In the genomic region with DNA sequence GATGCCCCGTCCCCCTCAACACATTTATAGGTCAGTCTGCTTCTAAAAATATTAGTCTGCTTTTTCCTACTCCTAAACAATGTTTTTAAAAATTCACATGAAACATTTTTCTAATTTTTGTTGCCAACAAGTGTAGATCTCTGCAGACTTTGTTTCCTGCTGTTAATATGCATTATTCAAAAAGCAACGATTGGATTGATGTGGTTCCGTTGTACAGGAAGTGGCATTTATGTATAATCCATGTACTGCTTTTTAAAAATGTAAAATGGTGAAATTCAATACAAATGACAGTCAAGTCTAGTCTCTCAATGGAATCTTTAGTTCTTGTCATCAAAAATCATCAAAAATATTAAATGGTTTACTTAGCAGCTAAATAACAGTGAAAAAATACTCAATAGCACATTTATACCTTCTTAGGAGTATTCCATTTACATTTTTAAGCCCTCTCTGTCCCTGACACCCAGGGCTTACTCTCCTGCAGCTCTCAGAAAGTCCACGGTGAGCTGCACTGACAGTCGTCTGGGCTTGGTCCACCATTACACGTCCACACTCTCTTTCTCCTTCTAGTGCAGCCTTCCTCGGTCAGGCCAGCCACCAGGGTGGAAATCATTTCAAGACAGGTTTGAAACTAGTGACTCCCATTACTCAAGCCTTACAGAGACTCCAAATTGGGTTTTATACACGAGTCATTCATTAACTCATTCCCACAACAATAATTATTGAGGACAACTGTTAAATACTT, we compare ENCODE assay signal across 19 cellular contexts.
A peak's percentile ranks its signal among the peaks of the same experiment; 100 is the strongest.
DNase-seq lines count a peak whose midpoint lies in the region; ATAC-seq and TF ChIP-seq lines count a peak whose summit lies in the region.
"Had no signal": no experiment of that assay in that cellular context is flagged by ENCODE, and none has a peak within 500 bp of the region (broad histone marks: within the 10 kb centered on the region; RNA-seq: fewer than 3 reads in every experiment).

No MANE protein-coding gene starts in this region.

- no peaks in the 10 kb centered on the region for H3K9me3 ChIP-seq in SK-N-MC (ENCODE audit: low read depth, low read length)
- H3K9me3 ChIP-seq: neutrophil had no signal

- peak overlapping the region; percentile 44 for H3K4me3 ChIP-seq in SK-N-MC
- H3K4me3 ChIP-seq in foreskin fibroblast (ENCODE audit: low read depth in 1 of 2, low read length in 2 of 2): no peak overlapping the region
- H3K4me3 ChIP-seq: dorsolateral prefrontal cortex had no signal

- no peak overlapping the region for H3K9ac ChIP-seq in SK-N-MC (ENCODE audit: insufficient read length)

- no peaks in the 10 kb centered on the region for H3K36me3 Mint-ChIP-seq in activated naive CD8-positive, alpha-beta T cell treated with anti-CD3 and anti-CD28 coated beads, Interleukin-2, amount 50 U/mL, for 24 hours (ENCODE audit: low read depth)
- H3K36me3 Mint-ChIP-seq in stimulated activated naive CD8-positive, alpha-beta T cell treated with anti-CD3 and anti-CD28 coated beads, Interleukin-15, Interleukin-2, amounts not matched to agents 100 ng/mL and 50 ng/mL, for 24 hours (ENCODE audit: low read depth): no peaks in the 10 kb centered on the region
- H3K36me3 Mint-ChIP-seq: IgD-negative memory B cell; stimulated activated memory B cell treated with anti-CD40 and anti-IgM and Interleukin-4, amounts not matched to agents 10 μg/mL and 1 μg/mL and 100 μg/mL, for 72 hours had no signal

- H3K27ac ChIP-seq in SK-N-MC: peak overlapping the region; percentile 66; the same call in 1 of the 2 replicates
- H3K27ac ChIP-seq: dorsolateral prefrontal cortex, neutrophil had no signal

- no peak for TF ChIP-seq CTCF in foreskin fibroblast (IDR thresholded peaks at IDR 0.05; ENCODE audit: low read depth, low read length)

- no peak overlapping the region for H3K27ac Mint-ChIP-seq in activated naive CD8-positive, alpha-beta T cell treated with anti-CD3 and anti-CD28 coated beads, Interleukin-2, amount 50 U/mL, for 24 hours
- H3K27ac Mint-ChIP-seq in stimulated activated naive CD8-positive, alpha-beta T cell treated with anti-CD3 and anti-CD28 coated beads, Interleukin-15, Interleukin-2, amounts not matched to agents 100 ng/mL and 50 ng/mL, for 24 hours: peak overlapping the region; percentile 26
- H3K27ac Mint-ChIP-seq: IgD-negative memory B cell; stimulated activated memory B cell treated with anti-CD40 and anti-IgM and Interleukin-4, amounts not matched to agents 10 μg/mL and 1 μg/mL and 100 μg/mL, for 72 hours had no signal

- DNase-seq in activated naive CD4-positive, alpha-beta T cell treated with Interleukin-2 at 50 U/mL for 16 hours: peak; percentile 7
- no peak for DNase-seq in activated naive CD4-positive, alpha-beta T cell (lab: John Stamatoyannopoulos, UW)
- DNase-seq in SK-N-MC (ENCODE audit: low read depth, low spot score) (no peak), amniotic stem cell (lab: John Stamatoyannopoulos, UW) (no peak), foreskin fibroblast (no peak), NCI-H2171 (lab: John Stamatoyannopoulos, UW) (no peak)
- DNase-seq in activated naive CD8-positive, alpha-beta T cell treated with anti-CD3 and anti-CD28 coated beads, Interleukin-2, amount 50 U/mL, for 24 hours: no peak
- DNase-seq: activated CD4-positive, alpha-beta T cell treated with anti-CD3 and anti-CD28 coated beads, Interleukin-2, amount 50 U/mL, for 48 hours; COR-L47; dorsolateral prefrontal cortex; NCI-H187; NCI-H345; retina; trophoblast cell had no signal

- H3K27me3 Mint-ChIP-seq in activated naive CD8-positive, alpha-beta T cell treated with anti-CD3 and anti-CD28 coated beads, Interleukin-2, amount 50 U/mL, for 24 hours: peaks cover 2% of the 10 kb centered on the region
- no peaks in the 10 kb centered on the region for H3K27me3 Mint-ChIP-seq in stimulated activated naive CD8-positive, alpha-beta T cell treated with anti-CD3 and anti-CD28 coated beads, Interleukin-15, Interleukin-2, amounts not matched to agents 100 ng/mL and 50 ng/mL, for 24 hours
- H3K27me3 Mint-ChIP-seq: stimulated activated memory B cell treated with anti-CD40 and anti-IgM and Interleukin-4, amounts not matched to agents 10 μg/mL and 1 μg/mL and 100 μg/mL, for 72 hours had no signal

- ATAC-seq in activated naive CD8-positive, alpha-beta T cell treated with anti-CD3 and anti-CD28 coated beads, Interleukin-2, amount 50 U/mL, for 24 hours: no peak
- ATAC-seq: SK-N-SH treated with all-trans-retinoic acid at 6 μM for 48 hours; stimulated activated memory B cell treated with anti-CD40 and anti-IgM and Interleukin-4, amounts not matched to agents 10 μg/mL and 1 μg/mL and 100 μg/mL, for 72 hours had no signal

- no peaks in the 10 kb centered on the region for H3K9me3 Mint-ChIP-seq in activated naive CD8-positive, alpha-beta T cell treated with anti-CD3 and anti-CD28 coated beads, Interleukin-2, amount 50 U/mL, for 24 hours
- no peaks in the 10 kb centered on the region for H3K9me3 Mint-ChIP-seq in stimulated activated naive CD8-positive, alpha-beta T cell treated with anti-CD3 and anti-CD28 coated beads, Interleukin-15, Interleukin-2, amounts not matched to agents 100 ng/mL and 50 ng/mL, for 24 hours
- H3K9me3 Mint-ChIP-seq: stimulated activated memory B cell treated with anti-CD40 and anti-IgM and Interleukin-4, amounts not matched to agents 10 μg/mL and 1 μg/mL and 100 μg/mL, for 72 hours had no signal

- H3K4me3 Mint-ChIP-seq in activated naive CD8-positive, alpha-beta T cell treated with anti-CD3 and anti-CD28 coated beads, Interleukin-2, amount 50 U/mL, for 24 hours: peak overlapping the region; percentile 15
- H3K4me3 Mint-ChIP-seq in stimulated activated naive CD8-positive, alpha-beta T cell treated with anti-CD3 and anti-CD28 coated beads, Interleukin-15, Interleukin-2, amounts not matched to agents 100 ng/mL and 50 ng/mL, for 24 hours: no peak overlapping the region
- H3K4me3 Mint-ChIP-seq: IgD-negative memory B cell; stimulated activated memory B cell treated with anti-CD40 and anti-IgM and Interleukin-4, amounts not matched to agents 10 μg/mL and 1 μg/mL and 100 μg/mL, for 72 hours had no signal

- no peaks in the 10 kb centered on the region for H3K36me3 ChIP-seq in SK-N-MC (ENCODE audit: insufficient read depth, low read length)
- H3K36me3 ChIP-seq: neutrophil had no signal

- peaks cover 31% of the 10 kb centered on the region for H3K4me1 Mint-ChIP-seq in activated naive CD8-positive, alpha-beta T cell treated with anti-CD3 and anti-CD28 coated beads, Interleukin-2, amount 50 U/mL, for 24 hours
- H3K4me1 Mint-ChIP-seq in stimulated activated naive CD8-positive, alpha-beta T cell treated with anti-CD3 and anti-CD28 coated beads, Interleukin-15, Interleukin-2, amounts not matched to agents 100 ng/mL and 50 ng/mL, for 24 hours (ENCODE audit: low read depth): peaks cover 39% of the 10 kb centered on the region
